In genomic region chr10:110150981-110151380, GRCh38 we compare ENCODE assay signal across 23 cellular contexts.
"Had no signal": no experiment of that assay in that cellular context is flagged by ENCODE, and none has a peak within 500 bp of the region (broad histone marks: within the 10 kb centered on the region; RNA-seq: fewer than 3 reads in every experiment).

No MANE protein-coding gene starts in this region.

- H3K27me3 ChIP-seq: adrenal gland, cardiac muscle cell, vagina had no signal

- H3K4me1 ChIP-seq: adrenal gland, psoas muscle, vagina had no signal

- ATAC-seq: activated CD4-positive, alpha-beta T cell treated with anti-CD3 and anti-CD28 coated beads for 36 hours; effector memory CD8-positive, alpha-beta T cell had no signal

- H3K36me3 ChIP-seq: adrenal gland, cardiac muscle cell, lower lobe of right lung, vagina had no signal

- DNase-seq: activated CD4-positive, alpha-beta T cell treated with anti-CD3 and anti-CD28 coated beads for 36 hours; activated CD4-positive, alpha-beta T cell treated with anti-CD3 and anti-CD28 coated beads, Interleukin-2, amount 50 U/mL, for 48 hours; activated gamma-delta T cell treated with Interleukin-2 at 50 U/mL for 16 hours; activated T-cell treated with anti-CD3 and anti-CD28 coated beads for 4 hours; adrenal gland; dermis blood vessel endothelial cell; effector memory CD8-positive, alpha-beta T cell; foreskin fibroblast; glutamatergic neuron; hypothalamus; islet precursor cell; psoas muscle; stimulated activated CD8-positive, alpha-beta memory T cell treated with anti-CD3 and anti-CD28 coated beads, Interleukin-4, amount 100 ng/mL, for 48 hours; stimulated activated naive CD4-positive, alpha-beta T cell treated with Interleukin-2 at 50 U/mL for 16 hours; trophoblast cell had no signal

- H3K4me3 Mint-ChIP-seq: activated CD4-positive, alpha-beta T cell treated with anti-CD3 and anti-CD28 coated beads for 36 hours; activated T-helper 1 cell treated with anti-CD3 and anti-CD28 coated beads, Interleukin-12 subunit alpha, Interleukin-12 subunit beta, Interleukin-2, Interleukin-4 antibody, amounts not matched to agents 30 ng/mL and 10 ng/mL and 1 ng/mL, durations not matched to agents 14 hours and 24 hours and 36 hours; effector memory CD8-positive, alpha-beta T cell; WTC11 had no signal

- H3K27ac ChIP-seq: adrenal gland, cardiac muscle cell, lower lobe of right lung, psoas muscle, vagina had no signal

- H3K9me3 Mint-ChIP-seq: activated naive CD4-positive, alpha-beta T cell treated with anti-CD3 and anti-CD28 coated beads, Interleukin-2, amount 50 U/mL, for 72 hours; activated T-helper 1 cell treated with anti-CD3 and anti-CD28 coated beads, Interleukin-12 subunit alpha, Interleukin-12 subunit beta, Interleukin-2, Interleukin-4 antibody, amounts not matched to agents 30 ng/mL and 10 ng/mL and 1 ng/mL, durations not matched to agents 14 hours and 24 hours and 36 hours; effector memory CD8-positive, alpha-beta T cell; WTC11 had no signal

- FAIRE-seq: astrocyte, TTC549 had no signal

- H3K9me3 ChIP-seq: adrenal gland, lower lobe of right lung, psoas muscle, vagina had no signal

- H3K36me3 Mint-ChIP-seq: activated naive CD4-positive, alpha-beta T cell treated with anti-CD3 and anti-CD28 coated beads, Interleukin-2, amount 50 U/mL, for 72 hours; WTC11 had no signal

- H3K27ac Mint-ChIP-seq: activated CD4-positive, alpha-beta T cell treated with anti-CD3 and anti-CD28 coated beads for 36 hours; activated naive CD4-positive, alpha-beta T cell treated with anti-CD3 and anti-CD28 coated beads, Interleukin-2, amount 50 U/mL, for 72 hours; activated T-helper 1 cell treated with anti-CD3 and anti-CD28 coated beads, Interleukin-12 subunit alpha, Interleukin-12 subunit beta, Interleukin-2, Interleukin-4 antibody, amounts not matched to agents 30 ng/mL and 10 ng/mL and 1 ng/mL, durations not matched to agents 14 hours and 24 hours and 36 hours; effector memory CD8-positive, alpha-beta T cell; WTC11 had no signal

- H3K4me3 ChIP-seq: adrenal gland, cardiac muscle cell, lower lobe of right lung, psoas muscle, vagina had no signal
